ENCODE assay signal across 36 cellular contexts in the genomic region with DNA sequence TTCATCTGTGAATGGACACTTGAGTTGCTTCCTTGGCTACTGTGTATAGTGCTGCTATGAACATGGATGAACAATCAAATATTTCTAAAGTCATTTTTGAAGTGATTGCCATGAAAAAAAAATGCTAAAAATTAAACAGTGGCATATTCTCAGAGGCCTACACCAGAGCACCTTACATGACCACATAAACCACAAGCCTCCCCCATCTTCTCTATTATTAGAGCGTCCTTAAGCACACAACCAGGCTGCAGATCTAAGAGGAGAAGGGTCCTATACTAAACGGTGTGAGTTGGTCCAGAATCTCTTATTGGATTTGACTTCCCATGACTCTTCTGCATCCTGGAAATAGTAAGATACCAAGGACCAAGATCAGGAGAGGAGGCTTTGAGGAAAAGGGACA. TPM values are rescaled to one million over a fixed set of nuclear protein-coding genes. Genes with fewer than 3 reads are reported as not detected.
DNase-seq lines count a peak whose midpoint lies in the region; ATAC-seq and TF ChIP-seq lines count a peak whose summit lies in the region.
"Had no signal": no experiment of that assay in that cellular context is flagged by ENCODE, and none has a peak within 500 bp of the region (broad histone marks: within the 10 kb centered on the region; RNA-seq: fewer than 3 reads in every experiment).

No MANE protein-coding gene starts in this region.

- peak overlapping the region; percentile 56 for H3K4me2 ChIP-seq in BLaER1
- H3K4me2 ChIP-seq: A549, neural progenitor cell had no signal

- POLR2A ChIA-PET in Caco-2 (lab: Charles Lee): no interaction called here

- no peak for DNase-seq in heart right ventricle
- no peak for DNase-seq in cerebellar cortex (ENCODE audit: low spot score)
- DNase-seq in Caco-2: no peak
- DNase-seq: activated CD4-positive, alpha-beta T cell treated with anti-CD3 and anti-CD28 coated beads for 36 hours; activated CD8-positive, alpha-beta T cell treated with anti-CD3 and anti-CD28 coated beads, Interleukin-2, amount 10 ng/mL, durations not matched to agents 7 days and 5 days; amniotic stem cell; CD8-positive, alpha-beta memory T cell; cerebellar nuclear complex; foreskin fibroblast; HCEC 1CT; left ventricle myocardium superior; NCI-H1694 treated with DMSO at 0.1 percent for 48 hours; NCI-H2171; NCI-H82; retina; SIG-M5; small intestine; stimulated activated naive CD4-positive, alpha-beta T cell; upper lobe of left lung had no signal

- H3K9ac ChIP-seq in BLaER1: no peak overlapping the region
- H3K9ac ChIP-seq: neural progenitor cell, parathyroid adenoma had no signal

- H3K27ac ChIP-seq in BLaER1: no peak overlapping the region
- H3K27ac ChIP-seq in VCaP: peak overlapping the region; percentile 98
- no peak overlapping the region for H3K27ac ChIP-seq in heart right ventricle
- H3K27ac ChIP-seq: A549, esophagus muscularis mucosa, HL-60, neural progenitor cell, parathyroid adenoma, upper lobe of left lung had no signal

- no peaks in the 10 kb centered on the region for H4K20me1 ChIP-seq in BLaER1

- no peaks in the 10 kb centered on the region for H3K36me3 ChIP-seq in BLaER1
- H3K36me3 ChIP-seq in heart right ventricle: no peaks in the 10 kb centered on the region
- no peaks in the 10 kb centered on the region for H3K36me3 ChIP-seq in Caco-2 (ENCODE audit: control insufficient read depth, insufficient read depth, low read length)
- H3K36me3 ChIP-seq: neural progenitor cell, upper lobe of left lung had no signal

- no peak overlapping the region for H3K4me3 ChIP-seq in BLaER1
- no peak overlapping the region for H3K4me3 ChIP-seq in heart right ventricle
- no peak overlapping the region for H3K4me3 ChIP-seq in Caco-2 (ENCODE audit: low read depth, low read length)
- H3K4me3 ChIP-seq: A549, esophagus muscularis mucosa, neural progenitor cell, upper lobe of left lung had no signal

- WGBS in heart right ventricle, 2 donors: 74 to 85% methylated on average over 2 of the region's 2 CpGs

- TF ChIP-seq CTCF in VCaP (conservative IDR thresholded peaks at IDR 0.05) (no peak), heart right ventricle (IDR thresholded peaks at IDR 0.05) (no peak), Caco-2 (IDR thresholded peaks at IDR 0.05; ENCODE audit: insufficient read depth in 1 of 2, low read depth in 1 of 2, low read length in 1 of 2, severe bottlenecking in 1 of 2, unreplicated experiment in 1 of 2) (no peak)

- peaks cover 4% of the 10 kb centered on the region for H3K4me1 Mint-ChIP-seq in Caco-2 (ENCODE audit: low read depth, unreplicated experiment)
- H3K4me1 Mint-ChIP-seq: activated CD4-positive, alpha-beta T cell treated with anti-CD3 and anti-CD28 coated beads for 36 hours; activated naive CD4-positive, alpha-beta T cell treated with anti-CD3 and anti-CD28 coated beads, Interleukin-2, amount 50 U/mL, for 24 hours; brain; CD8-positive, alpha-beta memory T cell had no signal

- CTCF ChIA-PET in Caco-2 (lab: Charles Lee): no interaction called here

- H3K4me3 Mint-ChIP-seq in Caco-2 (ENCODE audit: unreplicated experiment): no peak overlapping the region
- H3K4me3 Mint-ChIP-seq: activated CD4-positive, alpha-beta T cell treated with anti-CD3 and anti-CD28 coated beads for 36 hours; activated CD8-positive, alpha-beta T cell treated with anti-CD3 and anti-CD28 coated beads, Interleukin-2, amount 10 ng/mL, durations not matched to agents 7 days and 5 days; activated naive CD4-positive, alpha-beta T cell treated with anti-CD3 and anti-CD28 coated beads, Interleukin-2, amount 50 U/mL, for 24 hours; brain; CD8-positive, alpha-beta memory T cell; neural progenitor cell had no signal

- intact Hi-C loops in heart right ventricle (cut with DNase I): no loop called here
- intact Hi-C loops in Caco-2 (cut with micrococcal nuclease; ENCODE audit: unreplicated experiment): no loop called here

- no TSS peak for BruUV-seq in Caco-2 (replicated peaks; lab: Mats Ljungman, UMichigan)

- H3K4me1 ChIP-seq in BLaER1 (peaks cover 16% of the 10 kb centered on the region), heart right ventricle (no peaks in the 10 kb centered on the region), Caco-2 (peaks cover 4% of the 10 kb centered on the region)
- H3K4me1 ChIP-seq: A549, neural progenitor cell, parathyroid adenoma, upper lobe of left lung had no signal

- ATAC-seq in GM18511 (IDR thresholded peaks at IDR 0.05; ENCODE audit: unreplicated experiment) (peak; percentile 77), HG03378 (IDR thresholded peaks at IDR 0.05; ENCODE audit: unreplicated experiment) (peak; percentile 68), heart right ventricle (no peak), GM18870 (IDR thresholded peaks at IDR 0.05; ENCODE audit: unreplicated experiment) (no peak)
- ATAC-seq: A549; activated CD4-positive, alpha-beta T cell treated with anti-CD3 and anti-CD28 coated beads for 36 hours; activated CD8-positive, alpha-beta T cell treated with anti-CD3 and anti-CD28 coated beads, Interleukin-2, amount 10 ng/mL, durations not matched to agents 7 days and 5 days; left ventricle myocardium superior had no signal

- H3K9me3 Mint-ChIP-seq in Caco-2 (ENCODE audit: unreplicated experiment): no peaks in the 10 kb centered on the region
- H3K9me3 Mint-ChIP-seq: activated naive CD4-positive, alpha-beta T cell treated with anti-CD3 and anti-CD28 coated beads, Interleukin-2, amount 50 U/mL, for 24 hours; activated T-helper 2 cell treated with anti-CD3 and anti-CD28 coated beads, Interferon-gamma antibody, Interleukin-2, Interleukin-4, amounts not matched to agents 10 μg/mL and 5 μg/mL and 100 μg/mL, durations not matched to agents 14 hours and 24 hours and 36 hours; brain; CD8-positive, alpha-beta memory T cell; neural progenitor cell had no signal

- no peaks in the 10 kb centered on the region for H3K27me3 Mint-ChIP-seq in Caco-2 (ENCODE audit: insufficient read depth, unreplicated experiment)

- H3K27ac Mint-ChIP-seq in Caco-2 (ENCODE audit: unreplicated experiment): no peak overlapping the region
- H3K27ac Mint-ChIP-seq: activated CD4-positive, alpha-beta T cell treated with anti-CD3 and anti-CD28 coated beads for 36 hours; activated CD8-positive, alpha-beta T cell treated with anti-CD3 and anti-CD28 coated beads, Interleukin-2, amount 10 ng/mL, durations not matched to agents 7 days and 5 days; activated naive CD4-positive, alpha-beta T cell treated with anti-CD3 and anti-CD28 coated beads, Interleukin-2, amount 50 U/mL, for 24 hours; activated T-helper 2 cell treated with anti-CD3 and anti-CD28 coated beads, Interferon-gamma antibody, Interleukin-2, Interleukin-4, amounts not matched to agents 10 μg/mL and 5 μg/mL and 100 μg/mL, durations not matched to agents 14 hours and 24 hours and 36 hours; brain; CD8-positive, alpha-beta memory T cell; neural progenitor cell had no signal

- H3K36me3 Mint-ChIP-seq in Caco-2 (ENCODE audit: insufficient read depth, unreplicated experiment): no peaks in the 10 kb centered on the region
- H3K36me3 Mint-ChIP-seq: activated naive CD4-positive, alpha-beta T cell treated with anti-CD3 and anti-CD28 coated beads, Interleukin-2, amount 50 U/mL, for 24 hours; brain; CD8-positive, alpha-beta memory T cell; neural progenitor cell had no signal

- no peaks in the 10 kb centered on the region for H3K9me3 ChIP-seq in BLaER1
- H3K9me3 ChIP-seq in heart right ventricle: no peaks in the 10 kb centered on the region
- no peaks in the 10 kb centered on the region for H3K9me3 ChIP-seq in Caco-2
- H3K9me3 ChIP-seq: A549, esophagus muscularis mucosa, upper lobe of left lung had no signal

- H3K27me3 ChIP-seq in BLaER1 (no peaks in the 10 kb centered on the region), heart right ventricle (peaks cover 0 to 16% (median 6%) of the 10 kb centered on the region in 7 donors), Caco-2 (replicated peaks; ENCODE audit: control insufficient read depth, insufficient read depth, low read length) (no peaks in the 10 kb centered on the region)
- H3K27me3 ChIP-seq: esophagus muscularis mucosa, neural progenitor cell, upper lobe of left lung had no signal

RNA-seq across cellular contexts. Expression of gene PCA3, which starts 34.3 kb away (rescaled TPM):
- not detected for total RNA-seq in heart right ventricle
- under 1 TPM in 1 of 2 donors, not detected in 1; 0.01 TPM for polyA plus RNA-seq in heart right ventricle
- total RNA-seq in Caco-2 (2022): not detected in 2 replicates
- total RNA-seq: activated CD4-positive, alpha-beta T cell treated with anti-CD3 and anti-CD28 coated beads for 36 hours; activated CD8-positive, alpha-beta T cell treated with anti-CD3 and anti-CD28 coated beads, Interleukin-2, amount 10 ng/mL, durations not matched to agents 7 days and 5 days; activated T-helper 2 cell treated with anti-CD3 and anti-CD28 coated beads, Interferon-gamma antibody, Interleukin-2, Interleukin-4, amounts not matched to agents 10 μg/mL and 5 μg/mL and 100 μg/mL, durations not matched to agents 14 hours and 24 hours and 36 hours; CD8-positive, alpha-beta memory T cell; dermis microvascular lymphatic vessel endothelial cell; left ventricle myocardium superior; mesenteric fat pad; NCI-H460 had no signal
- polyA plus RNA-seq: A549; CD8-positive, alpha-beta memory T cell; keratinocyte had no signal

Comparison
In these comparisons a context has a peak if more than half of its experiments do, and no peak if none do; other contexts are left out.
1. ATAC-seq: peak in GM18511 (single experiment) and HG03378 (single experiment); none in heart right ventricle (0 of 8) and GM18870 (single experiment).